1 cellular context compared by ENCODE assay signal in the genomic region with DNA sequence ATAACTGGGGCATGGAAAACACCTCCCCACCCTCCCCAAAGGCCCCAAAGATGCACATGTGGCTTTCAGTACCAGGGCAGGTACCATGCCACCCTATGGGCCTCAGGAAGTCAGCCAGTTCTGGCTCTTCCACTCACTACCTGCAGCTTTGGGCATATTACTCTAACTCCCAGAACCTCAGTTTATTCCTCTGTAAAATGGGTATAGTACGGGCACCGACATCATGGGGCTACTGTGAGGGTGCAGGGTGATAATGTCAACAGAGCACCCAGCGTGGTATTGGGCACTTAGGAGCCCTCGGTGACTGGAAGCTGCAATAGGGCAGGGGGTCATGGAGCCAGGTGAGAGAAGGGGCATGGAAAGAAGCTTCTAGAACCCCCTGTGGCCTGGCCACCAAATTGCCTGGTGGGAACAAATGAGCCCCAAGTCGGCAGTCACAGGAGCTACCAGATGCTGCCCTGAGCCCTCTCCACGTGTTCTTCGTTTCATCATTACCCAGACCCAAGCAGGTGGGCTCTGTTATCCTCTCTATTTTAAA.
TF ChIP-seq lines count a peak whose summit lies in the region.

No MANE protein-coding gene starts in this region.

TF ChIP-seq in K562, 482 proteins besides CTCF, POLR2A, EP300 and RAD21:
- TF ChIP-seq E2F3 (CRISPR knock-in tag; IDR thresholded peaks at IDR 0.05) (no peak), RBM25 (IDR thresholded peaks at IDR 0.05; ENCODE audit: low read depth, low read length, severe bottlenecking) (peak; percentile 90), L3MBTL2 (IDR thresholded peaks at IDR 0.05) (no peak), MAFF (IDR thresholded peaks at IDR 0.05; ENCODE audit: low read length) (no peak), SIN3A (IDR thresholded peaks at IDR 0.05; ENCODE audit: borderline replicate concordance in 2 of 2, control insufficient read depth in 1 of 2, low read depth in 2 of 2, low read length in 2 of 2) (no peak), ARHGAP35 (IDR thresholded peaks at IDR 0.05; ENCODE audit: partially characterized antibody) (no peak), SMARCA5 (IDR thresholded peaks at IDR 0.05) (peak; percentile 73; the same call in 1 of the 2 replicates), SLC30A9 (CRISPR knock-in tag; IDR thresholded peaks at IDR 0.05) (no peak), KDM1A (IDR thresholded peaks at IDR 0.05) (peak; percentile 79 to 89), TCF7 (IDR thresholded peaks at IDR 0.05; ENCODE audit: borderline replicate concordance) (no peak), RNF219 (CRISPR knock-in tag; IDR thresholded peaks at IDR 0.05) (no peak), ZNF133 (CRISPR knock-in tag; IDR thresholded peaks at IDR 0.05) (no peak), EHMT2 (IDR thresholded peaks at IDR 0.05) (no peak), ZNF124 (CRISPR knock-in tag; IDR thresholded peaks at IDR 0.05) (no peak), IRF2 (CRISPR knock-in tag; IDR thresholded peaks at IDR 0.05) (no peak), GABPA (tag; conservative IDR thresholded peaks at IDR 0.05; ENCODE audit: low read depth) (no peak), BCOR (IDR thresholded peaks at IDR 0.05) (peak; percentile 92), RCOR1 (IDR thresholded peaks at IDR 0.05; ENCODE audit: borderline replicate concordance in 1 of 2, low read depth in 2 of 2, low read length in 2 of 2) (peak in 1 of 2 experiments; percentile 45; a peak in 1 of 4 replicates), U2AF2 (optimal IDR thresholded peaks at IDR 0.05; ENCODE audit: low read depth, low read length) (no peak), RBFOX2 (IDR thresholded peaks at IDR 0.05; ENCODE audit: low read depth, low read length) (no peak), ADNP (tag; IDR thresholded peaks at IDR 0.05) (peak; percentile 94), EP400 (IDR thresholded peaks at IDR 0.05) (no peak), ZNF75A (CRISPR knock-in tag; IDR thresholded peaks at IDR 0.05) (no peak), HDAC2 (IDR thresholded peaks at IDR 0.05) (0 out of 2 replicates have a peak, but pooled peaks have one; percentile 32), RBM39 (optimal IDR thresholded peaks at IDR 0.05; ENCODE audit: low read depth, low read length) (no peak), CHD2 (IDR thresholded peaks at IDR 0.05; ENCODE audit: low read depth, low read length) (no peak), NR2F6 (CRISPR knock-in tag; IDR thresholded peaks at IDR 0.05) (no peak)
- TF ChIP-seq, protein P1, sequence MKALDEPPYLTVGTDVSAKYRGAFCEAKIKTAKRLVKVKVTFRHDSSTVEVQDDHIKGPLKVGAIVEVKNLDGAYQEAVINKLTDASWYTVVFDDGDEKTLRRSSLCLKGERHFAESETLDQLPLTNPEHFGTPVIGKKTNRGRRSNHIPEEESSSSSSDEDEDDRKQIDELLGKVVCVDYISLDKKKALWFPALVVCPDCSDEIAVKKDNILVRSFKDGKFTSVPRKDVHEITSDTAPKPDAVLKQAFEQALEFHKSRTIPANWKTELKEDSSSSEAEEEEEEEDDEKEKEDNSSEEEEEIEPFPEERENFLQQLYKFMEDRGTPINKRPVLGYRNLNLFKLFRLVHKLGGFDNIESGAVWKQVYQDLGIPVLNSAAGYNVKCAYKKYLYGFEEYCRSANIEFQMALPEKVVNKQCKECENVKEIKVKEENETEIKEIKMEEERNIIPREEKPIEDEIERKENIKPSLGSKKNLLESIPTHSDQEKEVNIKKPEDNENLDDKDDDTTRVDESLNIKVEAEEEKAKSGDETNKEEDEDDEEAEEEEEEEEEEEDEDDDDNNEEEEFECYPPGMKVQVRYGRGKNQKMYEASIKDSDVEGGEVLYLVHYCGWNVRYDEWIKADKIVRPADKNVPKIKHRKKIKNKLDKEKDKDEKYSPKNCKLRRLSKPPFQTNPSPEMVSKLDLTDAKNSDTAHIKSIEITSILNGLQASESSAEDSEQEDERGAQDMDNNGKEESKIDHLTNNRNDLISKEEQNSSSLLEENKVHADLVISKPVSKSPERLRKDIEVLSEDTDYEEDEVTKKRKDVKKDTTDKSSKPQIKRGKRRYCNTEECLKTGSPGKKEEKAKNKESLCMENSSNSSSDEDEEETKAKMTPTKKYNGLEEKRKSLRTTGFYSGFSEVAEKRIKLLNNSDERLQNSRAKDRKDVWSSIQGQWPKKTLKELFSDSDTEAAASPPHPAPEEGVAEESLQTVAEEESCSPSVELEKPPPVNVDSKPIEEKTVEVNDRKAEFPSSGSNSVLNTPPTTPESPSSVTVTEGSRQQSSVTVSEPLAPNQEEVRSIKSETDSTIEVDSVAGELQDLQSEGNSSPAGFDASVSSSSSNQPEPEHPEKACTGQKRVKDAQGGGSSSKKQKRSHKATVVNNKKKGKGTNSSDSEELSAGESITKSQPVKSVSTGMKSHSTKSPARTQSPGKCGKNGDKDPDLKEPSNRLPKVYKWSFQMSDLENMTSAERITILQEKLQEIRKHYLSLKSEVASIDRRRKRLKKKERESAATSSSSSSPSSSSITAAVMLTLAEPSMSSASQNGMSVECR (CRISPR knock-in tag; IDR thresholded peaks at IDR 0.05), result no peak
